19 cellular contexts compared by ENCODE assay signal in the genomic region with DNA sequence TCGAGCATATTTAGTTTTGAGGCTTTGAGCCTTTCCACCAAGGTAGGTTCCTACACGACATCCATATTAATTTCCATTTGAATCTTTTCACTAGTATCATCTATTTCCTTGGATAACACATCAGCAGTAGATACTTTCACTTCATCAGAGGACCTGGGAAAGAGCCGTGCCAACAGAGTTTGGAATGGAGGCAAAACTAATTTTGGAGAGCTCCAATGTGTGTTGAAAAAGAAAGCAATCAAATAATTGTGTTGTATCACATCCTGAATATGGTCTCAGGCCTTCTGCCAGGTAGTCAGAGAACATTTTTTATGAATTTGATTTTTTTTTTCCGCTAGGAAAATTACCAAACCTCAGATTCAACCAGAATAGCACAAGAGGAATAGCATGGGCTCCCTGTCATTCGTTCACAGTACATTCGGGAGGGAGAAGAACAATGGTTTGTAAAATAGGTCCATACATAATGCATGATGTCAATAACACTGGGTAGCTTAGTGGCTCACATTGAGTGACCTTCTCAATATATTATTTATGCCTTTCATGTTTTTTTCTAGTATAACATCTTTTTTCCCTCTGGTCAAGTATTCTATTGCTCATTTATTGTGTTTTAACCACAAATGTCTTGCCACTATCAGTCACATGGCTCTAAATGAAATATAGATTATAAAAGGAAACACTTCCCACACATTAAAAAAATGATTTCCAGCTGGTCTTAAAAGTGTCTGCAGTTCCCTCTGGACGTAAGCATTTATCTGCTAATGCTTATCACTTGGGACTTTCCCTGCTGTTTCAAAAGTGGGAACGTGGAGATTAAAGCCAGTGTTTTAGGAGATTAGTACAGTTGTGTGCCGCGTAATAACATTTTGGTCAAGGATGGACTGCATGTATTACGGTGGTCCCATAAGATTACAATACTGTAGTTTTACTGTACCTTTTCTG.
A peak's percentile ranks its signal among the peaks of the same experiment; 100 is the strongest.
DNase-seq lines count a peak whose midpoint lies in the region; ATAC-seq and TF ChIP-seq lines count a peak whose summit lies in the region.
"Had no signal": no experiment of that assay in that cellular context is flagged by ENCODE, and none has a peak within 500 bp of the region (broad histone marks: within the 10 kb centered on the region; RNA-seq: fewer than 3 reads in every experiment).

No MANE protein-coding gene starts in this region.

- no peaks in the 10 kb centered on the region for H3K27me3 ChIP-seq in neural progenitor cell
- peaks cover 6% of the 10 kb centered on the region for H3K27me3 ChIP-seq in endodermal cell (ENCODE audit: control insufficient read depth, insufficient read depth, low read length, poor library complexity, severe bottlenecking)
- H3K27me3 ChIP-seq: Peyer's patch had no signal

- H3F3A ChIP-seq in neural progenitor cell (ENCODE audit: low read depth) = no peaks in the 10 kb centered on the region

- H3K27ac ChIP-seq in neural progenitor cell (no peak overlapping the region), endodermal cell (ENCODE audit: low read depth, low read length) (no peak overlapping the region)
- H3K27ac ChIP-seq: HL-60, Peyer's patch had no signal

- H3K4me1 Mint-ChIP-seq in neural progenitor cell (peaks cover 5% of the 10 kb centered on the region), endodermal cell (peaks cover 9% of the 10 kb centered on the region)
- H3K4me1 Mint-ChIP-seq in activated CD4-positive, alpha-beta T cell treated with anti-CD3 and anti-CD28 coated beads, Interleukin-2, amount 10 ng/mL, durations not matched to agents 7 days and 5 days = peaks cover 16% of the 10 kb centered on the region

- H3K4me2 ChIP-seq in neural progenitor cell = no peak overlapping the region

- POLR2A ChIA-PET in activated CD4-positive, alpha-beta T cell treated with anti-CD3 and anti-CD28 coated beads, Interleukin-2, amount 10 ng/mL, durations not matched to agents 7 days and 5 days (lab: Charles Lee) = no interaction called here

- H3K9me3 ChIP-seq in neural progenitor cell (ENCODE audit: low read depth) (no peaks in the 10 kb centered on the region), endodermal cell (ENCODE audit: control insufficient read depth, low read length) (no peaks in the 10 kb centered on the region)
- H3K9me3 ChIP-seq: HAP-1, Peyer's patch had no signal

- H3K9ac ChIP-seq in neural progenitor cell = no peak overlapping the region
- H3K9ac ChIP-seq in endodermal cell (ENCODE audit: extremely low read depth, low read length, poor library complexity, severe bottlenecking) = no peak overlapping the region

- H3K79me2 ChIP-seq in neural progenitor cell (ENCODE audit: low read depth) = no peaks in the 10 kb centered on the region

- H3K9me3 Mint-ChIP-seq in neural progenitor cell (no peaks in the 10 kb centered on the region), endodermal cell (no peaks in the 10 kb centered on the region)
- H3K9me3 Mint-ChIP-seq in activated CD4-positive, alpha-beta T cell treated with anti-CD3 and anti-CD28 coated beads, Interleukin-2, amount 10 ng/mL, durations not matched to agents 7 days and 5 days = no peaks in the 10 kb centered on the region

- 89 to 95% methylated on average over 6 to 11 of the region's 11 CpGs for WGBS in endodermal cell (ENCODE audit: insufficient coverage in 1 of 2, insufficient read length in 1 of 2), 2 experiments

- H3K36me3 Mint-ChIP-seq in neural progenitor cell (no peaks in the 10 kb centered on the region), endodermal cell (ENCODE audit: low read depth) (no peaks in the 10 kb centered on the region)
- no peaks in the 10 kb centered on the region for H3K36me3 Mint-ChIP-seq in activated CD4-positive, alpha-beta T cell treated with anti-CD3 and anti-CD28 coated beads, Interleukin-2, amount 10 ng/mL, durations not matched to agents 7 days and 5 days (ENCODE audit: low read depth)

- H3K4me3 ChIP-seq in AG10803 (ENCODE audit: low read length) = no peak overlapping the region
- H3K4me3 ChIP-seq in fibroblast of the aortic adventitia (ENCODE audit: low read depth, low read length) = no peak overlapping the region
- H3K4me3 ChIP-seq in neural progenitor cell = no peak overlapping the region
- no peak overlapping the region for H3K4me3 ChIP-seq in endodermal cell (ENCODE audit: low read length)
- H3K4me3 ChIP-seq: HAP-1, Peyer's patch had no signal

- peak overlapping the region; percentile 2 for H3K27ac Mint-ChIP-seq in neural progenitor cell
- no peak overlapping the region for H3K27ac Mint-ChIP-seq in activated CD4-positive, alpha-beta T cell treated with anti-CD3 and anti-CD28 coated beads, Interleukin-2, amount 10 ng/mL, durations not matched to agents 7 days and 5 days
- H3K27ac Mint-ChIP-seq in endodermal cell = no peak overlapping the region
- H3K27ac Mint-ChIP-seq: B cell had no signal

- DNase-seq in AG10803 (ENCODE audit: low read depth) (peak; percentile 9), fibroblast of the aortic adventitia (ENCODE audit: low read depth) (peak; percentile 67), neural progenitor cell (ENCODE audit: low spot score) (no peak), endodermal cell (no peak)
- DNase-seq in activated CD4-positive, alpha-beta T cell treated with anti-CD3 and anti-CD28 coated beads, Interleukin-2, amount 10 ng/mL, durations not matched to agents 7 days and 5 days = no peak
- DNase-seq: 8988T, DMS 273 treated with DMSO at 0.1 percent for 48 hours, DND-41, IMR-90, NCI-H1417 treated with DMSO at 0.1 percent for 48 hours, NCI-H187 treated with DMSO at 0.1 percent for 48 hours, NCI-H526 treated with DMSO at 0.1 percent for 48 hours, Peyer's patch had no signal

- CTCF ChIA-PET in activated CD4-positive, alpha-beta T cell treated with anti-CD3 and anti-CD28 coated beads, Interleukin-2, amount 10 ng/mL, durations not matched to agents 7 days and 5 days (lab: Charles Lee) = interaction anchor here (0.6 to 0.7 kb wide), 2 partner anchors 12 to 163 kb away, joined by 3 read pairs; no protein-coding TSS in a partner anchor

- H3K36me3 ChIP-seq in neural progenitor cell (no peaks in the 10 kb centered on the region), endodermal cell (ENCODE audit: control insufficient read depth, insufficient read depth, low read length) (no peaks in the 10 kb centered on the region)
- H3K36me3 ChIP-seq: HAP-1, Peyer's patch had no signal

- no peaks in the 10 kb centered on the region for H4K20me1 ChIP-seq in neural progenitor cell (ENCODE audit: low read depth)

- no peak for TF ChIP-seq CTCF in AG10803 (conservative IDR thresholded peaks at IDR 0.05; ENCODE audit: low read length)
- no peak for TF ChIP-seq CTCF in fibroblast of the aortic adventitia (IDR thresholded peaks at IDR 0.05; ENCODE audit: insufficient read depth, low read length)
- TF ChIP-seq CTCF in neural progenitor cell (IDR thresholded peaks at IDR 0.05) = no peak
- no peak for TF ChIP-seq CTCF in endodermal cell (conservative IDR thresholded peaks at IDR 0.05)

- peaks cover 5% of the 10 kb centered on the region for H3K4me1 ChIP-seq in neural progenitor cell
- no peaks in the 10 kb centered on the region for H3K4me1 ChIP-seq in endodermal cell (ENCODE audit: control insufficient read depth, insufficient read depth, low read length)
- H3K4me1 ChIP-seq: HAP-1 had no signal

- ATAC-seq in SK-N-SH treated with all-trans-retinoic acid at 6 μM for 48 hours = no peak
- no peak for ATAC-seq in GM19035 (IDR thresholded peaks at IDR 0.05; ENCODE audit: unreplicated experiment)
- ATAC-seq in GM21529 (IDR thresholded peaks at IDR 0.05; ENCODE audit: unreplicated experiment) = no peak

- H3K27me3 Mint-ChIP-seq in neural progenitor cell (ENCODE audit: insufficient read depth, low read depth) = peaks cover 2% of the 10 kb centered on the region
- peaks cover 9% of the 10 kb centered on the region for H3K27me3 Mint-ChIP-seq in activated CD4-positive, alpha-beta T cell treated with anti-CD3 and anti-CD28 coated beads, Interleukin-2, amount 10 ng/mL, durations not matched to agents 7 days and 5 days
- H3K27me3 Mint-ChIP-seq in endodermal cell (ENCODE audit: insufficient read depth) = peaks cover 12% of the 10 kb centered on the region

- no peak overlapping the region for H3K4me3 Mint-ChIP-seq in neural progenitor cell
- no peak overlapping the region for H3K4me3 Mint-ChIP-seq in activated CD4-positive, alpha-beta T cell treated with anti-CD3 and anti-CD28 coated beads, Interleukin-2, amount 10 ng/mL, durations not matched to agents 7 days and 5 days
- no peak overlapping the region for H3K4me3 Mint-ChIP-seq in endodermal cell
- H3K4me3 Mint-ChIP-seq: B cell had no signal

- H2AFZ ChIP-seq in neural progenitor cell (replicated peaks) = no peak overlapping the region

TF ChIP-seq in SK-N-SH treated with all-trans-retinoic acid at 6 μM for 48 hours, 23 proteins besides CTCF, POLR2A, EP300 and RAD21 (continues in another document):
- TF ChIP-seq ZNF565 (CRISPR knock-in tag; conservative IDR thresholded peaks at IDR 0.05; ENCODE audit: low read depth) = no peak
- TF ChIP-seq, protein P1, sequence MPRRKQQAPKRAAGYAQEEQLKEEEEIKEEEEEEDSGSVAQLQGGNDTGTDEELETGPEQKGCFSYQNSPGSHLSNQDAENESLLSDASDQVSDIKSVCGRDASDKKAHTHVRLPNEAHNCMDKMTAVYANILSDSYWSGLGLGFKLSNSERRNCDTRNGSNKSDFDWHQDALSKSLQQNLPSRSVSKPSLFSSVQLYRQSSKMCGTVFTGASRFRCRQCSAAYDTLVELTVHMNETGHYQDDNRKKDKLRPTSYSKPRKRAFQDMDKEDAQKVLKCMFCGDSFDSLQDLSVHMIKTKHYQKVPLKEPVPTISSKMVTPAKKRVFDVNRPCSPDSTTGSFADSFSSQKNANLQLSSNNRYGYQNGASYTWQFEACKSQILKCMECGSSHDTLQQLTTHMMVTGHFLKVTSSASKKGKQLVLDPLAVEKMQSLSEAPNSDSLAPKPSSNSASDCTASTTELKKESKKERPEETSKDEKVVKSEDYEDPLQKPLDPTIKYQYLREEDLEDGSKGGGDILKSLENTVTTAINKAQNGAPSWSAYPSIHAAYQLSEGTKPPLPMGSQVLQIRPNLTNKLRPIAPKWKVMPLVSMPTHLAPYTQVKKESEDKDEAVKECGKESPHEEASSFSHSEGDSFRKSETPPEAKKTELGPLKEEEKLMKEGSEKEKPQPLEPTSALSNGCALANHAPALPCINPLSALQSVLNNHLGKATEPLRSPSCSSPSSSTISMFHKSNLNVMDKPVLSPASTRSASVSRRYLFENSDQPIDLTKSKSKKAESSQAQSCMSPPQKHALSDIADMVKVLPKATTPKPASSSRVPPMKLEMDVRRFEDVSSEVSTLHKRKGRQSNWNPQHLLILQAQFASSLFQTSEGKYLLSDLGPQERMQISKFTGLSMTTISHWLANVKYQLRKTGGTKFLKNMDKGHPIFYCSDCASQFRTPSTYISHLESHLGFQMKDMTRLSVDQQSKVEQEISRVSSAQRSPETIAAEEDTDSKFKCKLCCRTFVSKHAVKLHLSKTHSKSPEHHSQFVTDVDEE (CRISPR knock-in tag; IDR thresholded peaks at IDR 0.05) = peak; percentile 22; the same call in 1 of the 2 replicates
- TF ChIP-seq TCF4 (CRISPR knock-in tag; IDR thresholded peaks at IDR 0.05; ENCODE audit: borderline replicate concordance) = peak; percentile 71

Comparison
In these comparisons a context has a peak if more than half of its experiments do, and no peak if none do; other contexts are left out.
1. DNase-seq: peak in AG10803 (single experiment) and fibroblast of the aortic adventitia (single experiment); none in neural progenitor cell (single experiment), activated CD4-positive, alpha-beta T cell treated with anti-CD3 and anti-CD28 coated beads, Interleukin-2, amount 10 ng/mL, durations not matched to agents 7 days and 5 days (single experiment) and endodermal cell (single experiment).